ENCODE assay signal across 1 cellular context in the genomic region with DNA sequence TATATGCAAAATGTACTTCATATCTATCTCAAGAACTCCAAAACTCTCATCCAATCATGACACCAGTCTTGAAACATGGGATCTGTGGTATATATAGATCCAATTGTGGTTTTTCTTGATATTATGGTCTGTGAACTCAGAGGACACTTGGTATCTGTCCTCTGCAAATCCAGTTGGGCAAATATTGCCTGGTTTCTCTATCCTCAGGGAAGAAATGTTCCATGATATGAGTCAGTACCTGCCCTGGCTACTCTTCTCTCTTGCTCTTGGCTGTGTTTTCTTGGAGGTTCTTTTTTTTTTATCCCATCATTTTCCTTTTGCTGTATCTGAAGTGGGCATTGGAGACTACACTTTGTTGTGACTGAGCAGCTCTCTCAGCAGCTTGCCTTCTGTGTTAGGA.
TF ChIP-seq lines count a peak whose summit lies in the region.

No MANE protein-coding gene starts in this region.

TF ChIP-seq in IMR-90, 13 proteins besides CTCF, POLR2A, EP300 and RAD21 (continued from another document):
- TF ChIP-seq MAFK (IDR thresholded peaks at IDR 0.05; ENCODE audit: low read depth, low read length), result no peak
- no peak for TF ChIP-seq CEBPB (IDR thresholded peaks at IDR 0.05; ENCODE audit: low read depth, low read length)
- no peak for TF ChIP-seq USF2 (IDR thresholded peaks at IDR 0.05; ENCODE audit: low read depth, low read length)
- no peak for TF ChIP-seq NFE2L2 (IDR thresholded peaks at IDR 0.05; ENCODE audit: low read depth, low read length)
- no peak for TF ChIP-seq FOS (IDR thresholded peaks at IDR 0.05; ENCODE audit: low read depth, low read length)
- TF ChIP-seq RCOR1 (IDR thresholded peaks at IDR 0.05; ENCODE audit: insufficient replicate concordance, low read length), result no peak
- no peak for TF ChIP-seq MXI1 (IDR thresholded peaks at IDR 0.05; ENCODE audit: borderline replicate concordance, low read depth, low read length)
- no peak for TF ChIP-seq MAZ (IDR thresholded peaks at IDR 0.05; ENCODE audit: borderline replicate concordance, low read depth, low read length)
- no peak for TF ChIP-seq RFX5 (IDR thresholded peaks at IDR 0.05; ENCODE audit: low read depth, low read length)
